9 cellular contexts compared by ENCODE assay signal in genomic region chr7:156473476-156474240, GRCh38.
DNase-seq lines count a peak whose midpoint lies in the region; ATAC-seq, FAIRE-seq and TF ChIP-seq lines count a peak whose summit lies in the region.
"Had no signal": no experiment of that assay in that cellular context is flagged by ENCODE, and none has a peak within 500 bp of the region (broad histone marks: within the 10 kb centered on the region; RNA-seq: fewer than 3 reads in every experiment).

No MANE protein-coding gene starts in this region.

- no peak overlapping the region for H3K27ac Mint-ChIP-seq in stimulated activated naive CD8-positive, alpha-beta T cell treated with anti-CD3 and anti-CD28 coated beads, Interleukin-15, amount 100 ng/mL, for 72 hours

- no peaks in the 10 kb centered on the region for H3K79me2 ChIP-seq in GM12878 (ENCODE audit: control insufficient read depth, insufficient read depth, low read length)

- intact Hi-C loops in A673 (cut with micrococcal nuclease; ENCODE audit: unreplicated experiment), result loop anchor here (2.0 kb wide), 2 partner anchors 659 to 669 kb away; no protein-coding TSS in a partner anchor
- intact Hi-C loops in GM12878 (cut with micrococcal nuclease; ENCODE audit: unreplicated experiment), result loop anchor here (1.0 to 2.0 kb wide), 3 partner anchors 73 to 658 kb away; partner anchors contain the start of gene RNF32
- intact Hi-C loops in sciatic nerve (cut with DNase I), result no loop called here

- TF ChIP-seq CTCF in A673 (conservative IDR thresholded peaks at IDR 0.05; ENCODE audit: low read depth, low read length), result peak; percentile 83
- peak; percentile 64 to 69 (median 67); a peak in 5 of 6 replicates for TF ChIP-seq CTCF in GM12878 (IDR thresholded peaks at IDR 0.05 in 2 of 3, conservative IDR thresholded peaks at IDR 0.05 in 1 of 3; ENCODE audit: control insufficient read depth in 2 of 3, extremely low read depth in 1 of 3, insufficient read depth in 1 of 3, low read depth in 3 of 3, low read length in 3 of 3)

- 14% methylated on average over 9 of the region's 9 CpGs for WGBS in GM12878 (ENCODE audit: insufficient coverage, insufficient replicate concordance, low lambda C conversion rate, missing lambda C conversion rate)

- no peak overlapping the region for H2AFZ ChIP-seq in GM12878 (ENCODE audit: control insufficient read depth, low read depth, low read length)

- H3K27me3 Mint-ChIP-seq in stimulated activated naive CD8-positive, alpha-beta T cell treated with anti-CD3 and anti-CD28 coated beads, Interleukin-15, amount 100 ng/mL, for 72 hours, result peaks cover 39% of the 10 kb centered on the region

- peak; percentile 56 for ATAC-seq in GM12878
- no peak for ATAC-seq in stimulated activated naive CD8-positive, alpha-beta T cell treated with anti-CD3 and anti-CD28 coated beads, Interleukin-15, amount 100 ng/mL, for 72 hours
- ATAC-seq in HG03439 (IDR thresholded peaks at IDR 0.05; ENCODE audit: unreplicated experiment), result no peak
- no peak for ATAC-seq in sciatic nerve

- SMC1A ChIA-PET in GM12878 (lab: Charles Lee; ENCODE audit: uncharacterized antibody, unreplicated experiment), result interaction anchor here (0.5 to 1.4 kb wide), 5 partner anchors 65 to 346 kb away, joined by 3 to 5 read pairs (median 3); no protein-coding TSS in a partner anchor

- BruUV-seq in A673 (replicated peaks; lab: Mats Ljungman, UMichigan) (no TSS peak), GM12878 (replicated peaks; lab: Mats Ljungman, UMichigan) (no TSS peak)

- H4K20me1 ChIP-seq in GM12878 (ENCODE audit: control insufficient read depth, insufficient read depth), result no peaks in the 10 kb centered on the region

- H3K9me3 ChIP-seq in A673 (ENCODE audit: low read depth, low read length, poor library complexity, severe bottlenecking) (no peaks in the 10 kb centered on the region), GM12878 (replicated peaks; ENCODE audit: control insufficient read depth, insufficient read depth, low read length) (no peaks in the 10 kb centered on the region)

- no peak overlapping the region for H3K4me3 Mint-ChIP-seq in stimulated activated naive CD8-positive, alpha-beta T cell treated with anti-CD3 and anti-CD28 coated beads, Interleukin-15, amount 100 ng/mL, for 72 hours

- CTCF ChIA-PET in A673 (lab: Charles Lee), result no interaction called here
- CTCF ChIA-PET in GM12878 (lab: Yijun Ruan, JAX), result interaction anchor here (0.7 to 1.4 kb wide), 6 partner anchors 13 to 661 kb away, joined by 3 to 4 read pairs (median 3); no protein-coding TSS in a partner anchor

- no peak for TF ChIP-seq POLR2A in GM12878 (IDR thresholded peaks at IDR 0.05; ENCODE audit: low read depth, low read length)

- DNase-seq in A673 (ENCODE audit: low spot score) (peak; percentile 43), GM03348 (ENCODE audit: low spot score) (peak; percentile 24), NCI-H1694 treated with DMSO at 0.1 percent for 48 hours (lab: John Stamatoyannopoulos, UW) (peak; percentile 8), GM12878 (ENCODE audit: low read depth, low spot score) (no peak), kidney glomerular epithelial cell (lab: John Stamatoyannopoulos, UW) (peak; percentile 45), sciatic nerve (ENCODE audit: low spot score) (no peak)
- peak; percentile 22 to 23 for DNase-seq in stimulated activated naive CD8-positive, alpha-beta T cell treated with anti-CD3 and anti-CD28 coated beads, Interleukin-15, amount 100 ng/mL, for 72 hours

- no peaks in the 10 kb centered on the region for H3K9me3 Mint-ChIP-seq in stimulated activated naive CD8-positive, alpha-beta T cell treated with anti-CD3 and anti-CD28 coated beads, Interleukin-15, amount 100 ng/mL, for 72 hours

- POLR2A ChIA-PET in A673 (lab: Charles Lee; ENCODE audit: low non-redundant PET), result interaction anchor here (0.5 kb wide), 1 partner anchor 632 kb away, joined by 3 read pairs; no protein-coding TSS in a partner anchor
- POLR2A ChIA-PET in GM12878 (lab: Charles Lee), result no interaction called here

- H3K4me3 ChIP-seq in A673 (ENCODE audit: low read depth, low read length, poor library complexity, severe bottlenecking), result no peak overlapping the region
- H3K4me3 ChIP-seq in GM12878, result no peak overlapping the region

- no peak for TF ChIP-seq EP300 in GM12878 (IDR thresholded peaks at IDR 0.05; ENCODE audit: borderline replicate concordance in 1 of 2, control insufficient read depth in 1 of 2, low read depth in 2 of 2, low read length in 2 of 2)

- RAD21 ChIA-PET in GM12878 (lab: Charles Lee; ENCODE audit: unreplicated experiment), result interaction anchor here (1.2 kb wide), 1 partner anchor 343 kb away, joined by 5 read pairs; no protein-coding TSS in a partner anchor

- H3K4me1 Mint-ChIP-seq in stimulated activated naive CD8-positive, alpha-beta T cell treated with anti-CD3 and anti-CD28 coated beads, Interleukin-15, amount 100 ng/mL, for 72 hours, result no peaks in the 10 kb centered on the region

- H3K9ac ChIP-seq in GM12878 (ENCODE audit: control insufficient read depth, insufficient read depth, low read length), result no peak overlapping the region

- in situ Hi-C loops in GM12878 (cut with MboI), result loop anchor here (5.0 kb wide), 1 partner anchor 656 kb away; no protein-coding TSS in a partner anchor

- FAIRE-seq in GM12878 (lab: Jason Lieb, UNC), result peak; percentile 76
- FAIRE-seq: colon had no signal

- peak; percentile 71 for TF ChIP-seq RAD21 in GM12878 (IDR thresholded peaks at IDR 0.05; ENCODE audit: insufficient read depth, low read depth, low read length)

- H3K4me2 ChIP-seq in GM12878 (ENCODE audit: control insufficient read depth, insufficient read depth), result no peak overlapping the region

- no peaks in the 10 kb centered on the region for H3K4me1 ChIP-seq in A673 (ENCODE audit: insufficient read depth, low read length, poor library complexity, severe bottlenecking)
- H3K4me1 ChIP-seq in GM12878 (ENCODE audit: control insufficient read depth, insufficient read depth, low read length), result no peaks in the 10 kb centered on the region

- H3K27me3 ChIP-seq in A673 (replicated peaks; ENCODE audit: insufficient read depth, low read depth, low read length, poor library complexity) (peaks cover 48% of the 10 kb centered on the region), GM12878 (replicated peaks in 1 of 2; ENCODE audit: control insufficient read depth in 2 of 2, insufficient read depth in 2 of 2, low read length in 1 of 2) (no peaks in the 10 kb centered on the region; a peak in 1 of 4 replicates)

- H3K27ac ChIP-seq in A673 (ENCODE audit: low read depth, low read length, poor library complexity, severe bottlenecking), result no peak overlapping the region
- H3K27ac ChIP-seq in GM12878 (ENCODE audit: control insufficient read depth, insufficient read depth), result no peak overlapping the region

- H3K36me3 ChIP-seq in A673 (ENCODE audit: insufficient read depth, low read length, poor library complexity, severe bottlenecking) (no peaks in the 10 kb centered on the region), GM12878 (ENCODE audit: control insufficient read depth in 2 of 2, insufficient read depth in 2 of 2, low read length in 1 of 2) (no peaks in the 10 kb centered on the region)

TF ChIP-seq in GM12878, 131 proteins besides CTCF, POLR2A, EP300 and RAD21:
- TF ChIP-seq SMC3 (IDR thresholded peaks at IDR 0.05; ENCODE audit: borderline replicate concordance, low read length) (peak; percentile 73), YY1 (IDR thresholded peaks at IDR 0.05; ENCODE audit: low read depth, low read length) (peak; percentile 31; the same call in 1 of the 2 replicates), ZNF687 (IDR thresholded peaks at IDR 0.05) (no peak), MEF2B (IDR thresholded peaks at IDR 0.05; ENCODE audit: partially characterized antibody, poor library complexity, severe bottlenecking) (no peak)

Comparison
In these comparisons a context has a peak if more than half of its experiments do, and no peak if none do; other contexts are left out.
1. DNase-seq: peak in A673 (single experiment), GM03348 (single experiment), NCI-H1694 treated with DMSO at 0.1 percent for 48 hours (single experiment), kidney glomerular epithelial cell (single experiment) and stimulated activated naive CD8-positive, alpha-beta T cell treated with anti-CD3 and anti-CD28 coated beads, Interleukin-15, amount 100 ng/mL, for 72 hours (2 of 2); none in GM12878 (single experiment) and sciatic nerve (single experiment).